Comparison of ENCODE assay signal across 1 cellular context in the genomic region with DNA sequence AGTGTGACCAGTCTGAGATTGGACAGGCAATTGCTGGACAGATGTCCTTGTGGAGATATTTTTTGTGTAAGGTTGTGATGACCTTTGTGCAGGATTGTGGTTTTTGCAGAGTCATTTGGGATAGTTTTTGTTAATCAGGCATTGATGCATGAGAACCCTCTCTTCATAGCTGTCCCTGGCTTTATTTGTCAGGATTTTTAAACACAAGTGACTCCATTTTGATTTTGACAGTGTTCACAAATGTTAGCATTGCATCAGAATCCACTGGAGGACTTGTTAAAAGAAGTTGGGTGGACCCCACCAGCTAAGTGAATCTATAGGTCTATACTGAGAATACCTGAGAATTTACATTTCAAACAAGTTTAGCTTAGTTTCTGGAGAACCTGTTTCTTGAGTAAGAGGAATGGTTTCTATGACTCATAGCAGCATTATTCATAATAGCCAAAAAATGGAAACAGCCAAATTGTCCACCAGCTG.
TF ChIP-seq lines count a peak whose summit lies in the region.

No MANE protein-coding gene starts in this region.

TF ChIP-seq in K562, 482 proteins besides CTCF, POLR2A, EP300 and RAD21 (continued from another document):
- TF ChIP-seq GMEB1 (CRISPR knock-in tag; IDR thresholded peaks at IDR 0.05) (no peak), ILF3 (IDR thresholded peaks at IDR 0.05; ENCODE audit: borderline replicate concordance) (no peak), JUND (IDR thresholded peaks at IDR 0.05; ENCODE audit: borderline replicate concordance, low read depth, low read length) (no peak), JUND (tag; IDR thresholded peaks at IDR 0.05; ENCODE audit: borderline replicate concordance, low read depth, low read length) (peak; percentile 26; the same call in 1 of the 3 replicates), ZNF780A (CRISPR knock-in tag; IDR thresholded peaks at IDR 0.05) (no peak), CXXC5 (CRISPR knock-in tag; IDR thresholded peaks at IDR 0.05) (peak; percentile 56), YBX1 (IDR thresholded peaks at IDR 0.05) (no peak), PTTG1 (tag; IDR thresholded peaks at IDR 0.05; ENCODE audit: low read depth) (peak; percentile 83), SAFB (IDR thresholded peaks at IDR 0.05; ENCODE audit: borderline replicate concordance, low read depth, low read length) (no peak), SMAD3 (CRISPR knock-in tag; conservative IDR thresholded peaks at IDR 0.05) (peak; percentile 84), KLF6 (CRISPR knock-in tag; IDR thresholded peaks at IDR 0.05; ENCODE audit: borderline replicate concordance) (peak; percentile 87; the same call in 1 of the 2 replicates), CBX8 (IDR thresholded peaks at IDR 0.05; ENCODE audit: borderline replicate concordance, extremely low read depth, low read depth, low read length, poor library complexity, severe bottlenecking) (no peak), MAX (CRISPR knock-in tag; IDR thresholded peaks at IDR 0.05) (no peak), FIP1L1 (IDR thresholded peaks at IDR 0.05; ENCODE audit: low read depth, low read length, poor library complexity, severe bottlenecking) (no peak), ZNF561 (CRISPR knock-in tag; conservative IDR thresholded peaks at IDR 0.05) (no peak), C11orf30 (IDR thresholded peaks at IDR 0.05; ENCODE audit: low read depth) (peak; percentile 53; the same call in 1 of the 2 replicates), ZNF79 (CRISPR knock-in tag; IDR thresholded peaks at IDR 0.05; ENCODE audit: low read depth) (peak; percentile 53; the same call in 1 of the 2 replicates), TEAD2 (tag; IDR thresholded peaks at IDR 0.05) (no peak), MYBL2 (IDR thresholded peaks at IDR 0.05; ENCODE audit: low read depth) (no peak), MYBL2 (CRISPR knock-in tag; IDR thresholded peaks at IDR 0.05; ENCODE audit: borderline replicate concordance) (no peak), MAFK (IDR thresholded peaks at IDR 0.05; ENCODE audit: low read length) (peak; percentile 8; the same call in 1 of the 2 replicates), NRF1 (conservative IDR thresholded peaks at IDR 0.05 in 1 of 2, IDR thresholded peaks at IDR 0.05 in 1 of 2) (no peak), FOS (IDR thresholded peaks at IDR 0.05; ENCODE audit: extremely low read depth, insufficient read length) (no peak), RBM25 (IDR thresholded peaks at IDR 0.05; ENCODE audit: low read depth, low read length, severe bottlenecking) (no peak), LEF1 (IDR thresholded peaks at IDR 0.05) (no peak), ZNF740 (CRISPR knock-in tag; IDR thresholded peaks at IDR 0.05) (no peak), ZNF740 (tag; IDR thresholded peaks at IDR 0.05) (0 out of 4 replicates have a peak, but pooled peaks of 1 of the 2 experiments have one; percentile 32), ZNF766 (CRISPR knock-in tag; conservative IDR thresholded peaks at IDR 0.05) (peak; percentile 63; the same call in 1 of the 2 replicates), ZNF830 (CRISPR knock-in tag; IDR thresholded peaks at IDR 0.05) (no peak), FOXK1 (CRISPR knock-in tag; IDR thresholded peaks at IDR 0.05; ENCODE audit: borderline replicate concordance) (no peak), TSC22D4 (tag; IDR thresholded peaks at IDR 0.05) (no peak), NFXL1 (CRISPR knock-in tag; IDR thresholded peaks at IDR 0.05) (no peak), MYC (IDR thresholded peaks at IDR 0.05; ENCODE audit: low read depth, low read length) (no peak), MYC (CRISPR knock-in tag; IDR thresholded peaks at IDR 0.05; ENCODE audit: borderline replicate concordance, low read depth) (no peak), ZNF239 (CRISPR knock-in tag; IDR thresholded peaks at IDR 0.05) (0 out of 2 replicates have a peak, but pooled peaks have one; percentile 13), RFX1 (IDR thresholded peaks at IDR 0.05) (no peak), MEF2D (tag; conservative IDR thresholded peaks at IDR 0.05; ENCODE audit: low read depth) (peak; percentile 78), MECOM (CRISPR knock-in tag; IDR thresholded peaks at IDR 0.05) (peak; percentile 56; the same call in 1 of the 2 replicates), YY1 (IDR thresholded peaks at IDR 0.05; ENCODE audit: borderline replicate concordance in 1 of 3, control insufficient read depth in 1 of 3, extremely low read depth in 1 of 3, insufficient read depth in 3 of 3, insufficient read length in 1 of 3, insufficient replicate concordance in 2 of 3, low read depth in 1 of 3, low read length in 2 of 3) (no peak)
- TF ChIP-seq, protein P1, sequence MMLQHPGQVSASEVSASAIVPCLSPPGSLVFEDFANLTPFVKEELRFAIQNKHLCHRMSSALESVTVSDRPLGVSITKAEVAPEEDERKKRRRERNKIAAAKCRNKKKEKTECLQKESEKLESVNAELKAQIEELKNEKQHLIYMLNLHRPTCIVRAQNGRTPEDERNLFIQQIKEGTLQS (IDR thresholded peaks at IDR 0.05), result 0 out of 2 replicates have a peak, but pooled peaks have one; percentile 16
- TF ChIP-seq, protein P1 (CRISPR knock-in tag; conservative IDR thresholded peaks at IDR 0.05), result no peak
- TF ChIP-seq, protein P2, sequence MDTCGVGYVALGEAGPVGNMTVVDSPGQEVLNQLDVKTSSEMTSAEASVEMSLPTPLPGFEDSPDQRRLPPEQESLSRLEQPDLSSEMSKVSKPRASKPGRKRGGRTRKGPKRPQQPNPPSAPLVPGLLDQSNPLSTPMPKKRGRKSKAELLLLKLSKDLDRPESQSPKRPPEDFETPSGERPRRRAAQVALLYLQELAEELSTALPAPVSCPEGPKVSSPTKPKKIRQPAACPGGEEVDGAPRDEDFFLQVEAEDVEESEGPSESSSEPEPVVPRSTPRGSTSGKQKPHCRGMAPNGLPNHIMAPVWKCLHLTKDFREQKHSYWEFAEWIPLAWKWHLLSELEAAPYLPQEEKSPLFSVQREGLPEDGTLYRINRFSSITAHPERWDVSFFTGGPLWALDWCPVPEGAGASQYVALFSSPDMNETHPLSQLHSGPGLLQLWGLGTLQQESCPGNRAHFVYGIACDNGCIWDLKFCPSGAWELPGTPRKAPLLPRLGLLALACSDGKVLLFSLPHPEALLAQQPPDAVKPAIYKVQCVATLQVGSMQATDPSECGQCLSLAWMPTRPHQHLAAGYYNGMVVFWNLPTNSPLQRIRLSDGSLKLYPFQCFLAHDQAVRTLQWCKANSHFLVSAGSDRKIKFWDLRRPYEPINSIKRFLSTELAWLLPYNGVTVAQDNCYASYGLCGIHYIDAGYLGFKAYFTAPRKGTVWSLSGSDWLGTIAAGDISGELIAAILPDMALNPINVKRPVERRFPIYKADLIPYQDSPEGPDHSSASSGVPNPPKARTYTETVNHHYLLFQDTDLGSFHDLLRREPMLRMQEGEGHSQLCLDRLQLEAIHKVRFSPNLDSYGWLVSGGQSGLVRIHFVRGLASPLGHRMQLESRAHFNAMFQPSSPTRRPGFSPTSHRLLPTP (IDR thresholded peaks at IDR 0.05; ENCODE audit: borderline replicate concordance, extremely low read depth, insufficient read length), result no peak
- TF ChIP-seq, protein P3, sequence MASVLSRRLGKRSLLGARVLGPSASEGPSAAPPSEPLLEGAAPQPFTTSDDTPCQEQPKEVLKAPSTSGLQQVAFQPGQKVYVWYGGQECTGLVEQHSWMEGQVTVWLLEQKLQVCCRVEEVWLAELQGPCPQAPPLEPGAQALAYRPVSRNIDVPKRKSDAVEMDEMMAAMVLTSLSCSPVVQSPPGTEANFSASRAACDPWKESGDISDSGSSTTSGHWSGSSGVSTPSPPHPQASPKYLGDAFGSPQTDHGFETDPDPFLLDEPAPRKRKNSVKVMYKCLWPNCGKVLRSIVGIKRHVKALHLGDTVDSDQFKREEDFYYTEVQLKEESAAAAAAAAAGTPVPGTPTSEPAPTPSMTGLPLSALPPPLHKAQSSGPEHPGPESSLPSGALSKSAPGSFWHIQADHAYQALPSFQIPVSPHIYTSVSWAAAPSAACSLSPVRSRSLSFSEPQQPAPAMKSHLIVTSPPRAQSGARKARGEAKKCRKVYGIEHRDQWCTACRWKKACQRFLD (CRISPR knock-in tag; IDR thresholded peaks at IDR 0.05), result peak; percentile 88
- TF ChIP-seq, protein P4, sequence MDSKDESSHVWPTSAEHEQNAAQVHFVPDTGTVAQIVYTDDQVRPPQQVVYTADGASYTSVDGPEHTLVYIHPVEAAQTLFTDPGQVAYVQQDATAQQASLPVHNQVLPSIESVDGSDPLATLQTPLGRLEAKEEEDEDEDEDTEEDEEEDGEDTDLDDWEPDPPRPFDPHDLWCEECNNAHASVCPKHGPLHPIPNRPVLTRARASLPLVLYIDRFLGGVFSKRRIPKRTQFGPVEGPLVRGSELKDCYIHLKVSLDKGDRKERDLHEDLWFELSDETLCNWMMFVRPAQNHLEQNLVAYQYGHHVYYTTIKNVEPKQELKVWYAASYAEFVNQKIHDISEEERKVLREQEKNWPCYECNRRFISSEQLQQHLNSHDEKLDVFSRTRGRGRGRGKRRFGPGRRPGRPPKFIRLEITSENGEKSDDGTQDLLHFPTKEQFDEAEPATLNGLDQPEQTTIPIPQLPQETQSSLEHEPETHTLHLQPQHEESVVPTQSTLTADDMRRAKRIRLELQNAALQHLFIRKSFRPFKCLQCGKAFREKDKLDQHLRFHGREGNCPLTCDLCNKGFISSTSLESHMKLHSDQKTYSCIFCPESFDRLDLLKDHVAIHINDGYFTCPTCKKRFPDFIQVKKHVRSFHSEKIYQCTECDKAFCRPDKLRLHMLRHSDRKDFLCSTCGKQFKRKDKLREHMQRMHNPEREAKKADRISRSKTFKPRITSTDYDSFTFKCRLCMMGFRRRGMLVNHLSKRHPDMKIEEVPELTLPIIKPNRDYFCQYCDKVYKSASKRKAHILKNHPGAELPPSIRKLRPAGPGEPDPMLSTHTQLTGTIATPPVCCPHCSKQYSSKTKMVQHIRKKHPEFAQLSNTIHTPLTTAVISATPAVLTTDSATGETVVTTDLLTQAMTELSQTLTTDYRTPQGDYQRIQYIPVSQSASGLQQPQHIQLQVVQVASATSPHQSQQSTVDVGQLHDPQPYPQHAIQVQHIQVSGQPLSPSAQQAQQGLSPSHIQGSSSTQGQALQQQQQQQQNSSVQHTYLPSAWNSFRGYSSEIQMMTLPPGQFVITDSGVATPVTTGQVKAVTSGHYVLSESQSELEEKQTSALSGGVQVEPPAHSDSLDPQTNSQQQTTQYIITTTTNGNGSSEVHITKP (IDR thresholded peaks at IDR 0.05; ENCODE audit: partially characterized antibody), result no peak
- TF ChIP-seq, protein P5, sequence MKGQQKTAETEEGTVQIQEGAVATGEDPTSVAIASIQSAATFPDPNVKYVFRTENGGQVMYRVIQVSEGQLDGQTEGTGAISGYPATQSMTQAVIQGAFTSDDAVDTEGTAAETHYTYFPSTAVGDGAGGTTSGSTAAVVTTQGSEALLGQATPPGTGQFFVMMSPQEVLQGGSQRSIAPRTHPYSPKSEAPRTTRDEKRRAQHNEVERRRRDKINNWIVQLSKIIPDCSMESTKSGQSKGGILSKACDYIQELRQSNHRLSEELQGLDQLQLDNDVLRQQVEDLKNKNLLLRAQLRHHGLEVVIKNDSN (CRISPR knock-in tag; IDR thresholded peaks at IDR 0.05), result no peak
- TF ChIP-seq, protein P6, sequence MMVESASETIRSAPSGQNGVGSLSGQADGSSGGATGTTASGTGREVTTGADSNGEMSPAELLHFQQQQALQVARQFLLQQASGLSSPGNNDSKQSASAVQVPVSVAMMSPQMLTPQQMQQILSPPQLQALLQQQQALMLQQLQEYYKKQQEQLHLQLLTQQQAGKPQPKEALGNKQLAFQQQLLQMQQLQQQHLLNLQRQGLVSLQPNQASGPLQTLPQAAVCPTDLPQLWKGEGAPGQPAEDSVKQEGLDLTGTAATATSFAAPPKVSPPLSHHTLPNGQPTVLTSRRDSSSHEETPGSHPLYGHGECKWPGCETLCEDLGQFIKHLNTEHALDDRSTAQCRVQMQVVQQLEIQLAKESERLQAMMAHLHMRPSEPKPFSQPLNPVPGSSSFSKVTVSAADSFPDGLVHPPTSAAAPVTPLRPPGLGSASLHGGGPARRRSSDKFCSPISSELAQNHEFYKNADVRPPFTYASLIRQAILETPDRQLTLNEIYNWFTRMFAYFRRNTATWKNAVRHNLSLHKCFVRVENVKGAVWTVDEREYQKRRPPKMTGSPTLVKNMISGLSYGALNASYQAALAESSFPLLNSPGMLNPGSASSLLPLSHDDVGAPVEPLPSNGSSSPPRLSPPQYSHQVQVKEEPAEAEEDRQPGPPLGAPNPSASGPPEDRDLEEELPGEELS (CRISPR knock-in tag; IDR thresholded peaks at IDR 0.05; ENCODE audit: borderline replicate concordance), result no peak
